Comparison of ENCODE assay signal across 1 cellular context in the genomic region with DNA sequence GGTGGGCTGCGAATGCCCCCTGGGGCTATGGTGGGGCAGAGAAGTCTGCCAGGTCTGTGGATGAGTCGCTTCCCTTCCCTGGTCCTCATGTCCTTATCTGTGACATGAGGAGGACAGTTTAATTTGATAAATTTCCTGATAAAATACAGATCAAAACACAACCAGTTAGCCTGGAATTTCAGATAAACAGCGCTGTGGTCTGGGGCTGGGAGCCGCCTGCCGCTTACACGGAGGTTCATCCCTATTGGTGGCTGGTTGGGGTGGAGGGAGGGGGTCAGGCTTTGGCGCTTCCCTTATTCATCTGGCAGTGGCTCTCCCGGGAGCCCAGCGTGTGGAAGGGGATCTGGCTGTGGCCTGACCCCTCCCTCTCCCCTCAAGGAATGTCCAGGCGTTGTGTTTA.
TF ChIP-seq lines count a peak whose summit lies in the region.

No MANE protein-coding gene starts in this region.

TF ChIP-seq in IMR-90, 13 proteins besides CTCF, POLR2A, EP300 and RAD21 (continued from another document):
- TF ChIP-seq ELK1 (IDR thresholded peaks at IDR 0.05; ENCODE audit: borderline replicate concordance, low read depth, low read length) (no peak), FOS (IDR thresholded peaks at IDR 0.05; ENCODE audit: low read depth, low read length) (no peak), CEBPB (IDR thresholded peaks at IDR 0.05; ENCODE audit: low read depth, low read length) (no peak), RCOR1 (IDR thresholded peaks at IDR 0.05; ENCODE audit: insufficient replicate concordance, low read length) (no peak), CHD1 (IDR thresholded peaks at IDR 0.05; ENCODE audit: low read depth, low read length) (no peak), MXI1 (IDR thresholded peaks at IDR 0.05; ENCODE audit: borderline replicate concordance, low read depth, low read length) (no peak), MAZ (IDR thresholded peaks at IDR 0.05; ENCODE audit: borderline replicate concordance, low read depth, low read length) (no peak), RFX5 (IDR thresholded peaks at IDR 0.05; ENCODE audit: low read depth, low read length) (no peak), BHLHE40 (IDR thresholded peaks at IDR 0.05; ENCODE audit: low read depth, low read length) (no peak), MAFK (IDR thresholded peaks at IDR 0.05; ENCODE audit: low read depth, low read length) (no peak), NFE2L2 (IDR thresholded peaks at IDR 0.05; ENCODE audit: low read depth, low read length) (no peak)
